Comparison of ENCODE assay signal across 8 cellular contexts in genomic region chr22:40855104-40855959, GRCh38. TPM values are rescaled to one million over a fixed set of nuclear protein-coding genes. Genes with fewer than 3 reads are reported as not detected.
DNase-seq lines count a peak whose midpoint lies in the region; ATAC-seq and TF ChIP-seq lines count a peak whose summit lies in the region.

No MANE protein-coding gene starts in this region.

- peak overlapping the region; percentile 63 for H3K27ac Mint-ChIP-seq in activated CD4-positive, alpha-beta T cell treated with anti-CD3 and anti-CD28 coated beads, Interleukin-2, amount 10 ng/mL, durations not matched to agents 24 days and 14 days
- H3K27ac Mint-ChIP-seq in progenitor cell of endocrine pancreas = peak overlapping the region; percentile 93

- no peaks in the 10 kb centered on the region for H3K9me3 Mint-ChIP-seq in activated CD4-positive, alpha-beta T cell treated with anti-CD3 and anti-CD28 coated beads, Interleukin-2, amount 10 ng/mL, durations not matched to agents 24 days and 14 days
- H3K9me3 Mint-ChIP-seq in progenitor cell of endocrine pancreas (ENCODE audit: low read depth) = no peaks in the 10 kb centered on the region

- H3K27me3 Mint-ChIP-seq in activated CD4-positive, alpha-beta T cell treated with anti-CD3 and anti-CD28 coated beads, Interleukin-2, amount 10 ng/mL, durations not matched to agents 24 days and 14 days = peaks cover 2% of the 10 kb centered on the region
- H3K27me3 Mint-ChIP-seq in progenitor cell of endocrine pancreas = no peaks in the 10 kb centered on the region

- TF ChIP-seq CTCF in AG04449 (IDR thresholded peaks at IDR 0.05; ENCODE audit: insufficient read depth, low read length, missing control alignments) (no peak), HFF-Myc (IDR thresholded peaks at IDR 0.05; ENCODE audit: low read depth, low read length, missing control alignments) (no peak), progenitor cell of endocrine pancreas (IDR thresholded peaks at IDR 0.05; ENCODE audit: unreplicated experiment) (no peak)

- peaks cover 46% of the 10 kb centered on the region for H3K4me1 Mint-ChIP-seq in activated CD4-positive, alpha-beta T cell treated with anti-CD3 and anti-CD28 coated beads, Interleukin-2, amount 10 ng/mL, durations not matched to agents 24 days and 14 days
- H3K4me1 Mint-ChIP-seq in progenitor cell of endocrine pancreas (ENCODE audit: low read depth) = peaks cover 44% of the 10 kb centered on the region

- peak overlapping the region; percentile 96 for H3K4me3 Mint-ChIP-seq in activated CD4-positive, alpha-beta T cell treated with anti-CD3 and anti-CD28 coated beads, Interleukin-2, amount 10 ng/mL, durations not matched to agents 24 days and 14 days
- peak overlapping the region; percentile 95 for H3K4me3 Mint-ChIP-seq in progenitor cell of endocrine pancreas (ENCODE audit: low read depth)

- CTCF ChIA-PET in AG04449 (lab: Yijun Ruan, JAX) = interaction anchor here (0.8 to 2.2 kb wide), 6 partner anchors 9 to 44 kb away, joined by 3 to 7 read pairs (median 4); no protein-coding TSS in a partner anchor

- POLR2A ChIA-PET in AG04449 (lab: Yijun Ruan, JAX) = no interaction called here

- no peak for ATAC-seq in HG03442 (IDR thresholded peaks at IDR 0.05; ENCODE audit: unreplicated experiment)

- no peak for DNase-seq in AG04449 (ENCODE audit: low read depth, low spot score)
- no peak for DNase-seq in HFF-Myc (ENCODE audit: extremely low read depth, low read depth)
- peak; percentile 59 for DNase-seq in activated CD4-positive, alpha-beta T cell treated with anti-CD3 and anti-CD28 coated beads, Interleukin-2, amount 10 ng/mL, durations not matched to agents 24 days and 14 days
- peak; percentile 47 for DNase-seq in fibroblast of peridontal ligament (ENCODE audit: extremely low read depth)
- DNase-seq in progenitor cell of endocrine pancreas (ENCODE audit: low spot score, unreplicated experiment) = no peak
- no peak for DNase-seq in SW480 (ENCODE audit: low spot score)
- DNase-seq in SKM-1 (lab: John Stamatoyannopoulos, UW; ENCODE audit: unreplicated experiment) = no peak

- intact Hi-C loops in activated CD4-positive, alpha-beta T cell treated with anti-CD3 and anti-CD28 coated beads, Interleukin-2, amount 10 ng/mL, durations not matched to agents 24 days and 14 days (cut with micrococcal nuclease) = no loop called here

- H3K4me3 ChIP-seq in AG04449 (ENCODE audit: low read depth, low read length) = peak overlapping the region; percentile 97
- peak overlapping the region; percentile 87 for H3K4me3 ChIP-seq in HFF-Myc (replicated peaks; ENCODE audit: low read depth, low read length)

- H3K36me3 Mint-ChIP-seq in activated CD4-positive, alpha-beta T cell treated with anti-CD3 and anti-CD28 coated beads, Interleukin-2, amount 10 ng/mL, durations not matched to agents 24 days and 14 days (ENCODE audit: low read depth) = peaks cover 20% of the 10 kb centered on the region
- H3K36me3 Mint-ChIP-seq in progenitor cell of endocrine pancreas (ENCODE audit: insufficient read depth) = peaks cover 5% of the 10 kb centered on the region

RNA-seq across cellular contexts. Expression of gene ST13, which starts 1.1 kb away (rescaled TPM):
- total RNA-seq in activated CD4-positive, alpha-beta T cell treated with anti-CD3 and anti-CD28 coated beads, Interleukin-2, amount 10 ng/mL, durations not matched to agents 24 days and 14 days = 210 and 215 TPM in 2 replicates
- 372 and 374 TPM in 2 replicates for total RNA-seq in progenitor cell of endocrine pancreas

RNA-seq across cellular contexts. Expression of gene XPNPEP3, which starts 1.6 kb away (rescaled TPM):
- total RNA-seq in activated CD4-positive, alpha-beta T cell treated with anti-CD3 and anti-CD28 coated beads, Interleukin-2, amount 10 ng/mL, durations not matched to agents 24 days and 14 days = 17.6 and 17.7 TPM in 2 replicates
- 23.1 and 23.3 TPM in 2 replicates for total RNA-seq in progenitor cell of endocrine pancreas

RNA-seq across cellular contexts. Expression of gene DNAJB7, which starts 6.6 kb away (rescaled TPM):
- not detected in 2 replicates for total RNA-seq in activated CD4-positive, alpha-beta T cell treated with anti-CD3 and anti-CD28 coated beads, Interleukin-2, amount 10 ng/mL, durations not matched to agents 24 days and 14 days
- total RNA-seq in progenitor cell of endocrine pancreas = not detected in 2 replicates

RNA-seq across cellular contexts. Expression of gene SLC25A17, which starts 36.2 kb away (rescaled TPM):
- total RNA-seq in activated CD4-positive, alpha-beta T cell treated with anti-CD3 and anti-CD28 coated beads, Interleukin-2, amount 10 ng/mL, durations not matched to agents 24 days and 14 days = 32.8 and 37.7 TPM in 2 replicates
- 16.7 and 18.4 TPM in 2 replicates for total RNA-seq in progenitor cell of endocrine pancreas

Comparison
In these comparisons a context has a peak if more than half of its experiments do, and no peak if none do; other contexts are left out.
1. DNase-seq: peak in activated CD4-positive, alpha-beta T cell treated with anti-CD3 and anti-CD28 coated beads, Interleukin-2, amount 10 ng/mL, durations not matched to agents 24 days and 14 days (single experiment) and fibroblast of peridontal ligament (single experiment); none in AG04449 (single experiment), HFF-Myc (single experiment), progenitor cell of endocrine pancreas (single experiment), SW480 (single experiment) and SKM-1 (single experiment).